ENCODE assay signal across 9 cellular contexts in the genomic region with DNA sequence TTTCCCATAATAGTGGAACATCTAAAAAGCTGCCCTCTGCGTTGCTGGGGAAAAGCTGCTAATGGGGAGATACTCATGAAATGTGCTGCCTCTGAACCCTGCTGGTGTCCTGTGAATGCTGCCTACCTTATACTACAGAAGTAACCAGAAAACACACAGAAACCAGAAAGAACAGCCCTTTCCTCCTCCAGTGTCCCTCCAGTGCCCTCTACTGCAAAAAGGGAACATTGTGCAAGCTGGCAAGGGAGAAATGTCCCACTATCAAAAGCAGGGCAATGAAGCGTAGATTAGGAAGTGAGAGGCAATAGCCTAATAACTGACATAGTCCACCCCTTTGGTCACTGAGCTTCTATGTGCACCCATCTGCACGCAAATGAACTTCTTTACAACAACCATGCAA.
A peak's percentile ranks its signal among the peaks of the same experiment; 100 is the strongest.
DNase-seq lines count a peak whose midpoint lies in the region; ATAC-seq, FAIRE-seq and TF ChIP-seq lines count a peak whose summit lies in the region.
"Had no signal": no experiment of that assay in that cellular context is flagged by ENCODE, and none has a peak within 500 bp of the region (broad histone marks: within the 10 kb centered on the region; RNA-seq: fewer than 3 reads in every experiment).

No MANE protein-coding gene starts in this region.

- H3K79me2 ChIP-seq in K562 (ENCODE audit: control insufficient read depth, insufficient read depth, low read length) = no peaks in the 10 kb centered on the region

- CTCF ChIA-PET in K562 (lab: Yijun Ruan, JAX; ENCODE audit: low intra/inter-chr PET ratio) = no interaction called here

- in situ Hi-C loops in Caki2 (cut with HindIII; ENCODE audit: low pct_unique_long_range_greater_than_20kb, low sequenced_read_pairs) = no loop called here
- in situ Hi-C loops in K562 (cut with MboI) = no loop called here

- WGBS in K562 (ENCODE audit: insufficient coverage, low coverage, missing lambda C conversion rate) = 0% methylated on average over 3 of the region's 3 CpGs
- WGBS in right lobe of liver (ENCODE audit: insufficient coverage, low coverage, low lambda C conversion rate, missing lambda C conversion rate) = 41% methylated on average over 2 of the region's 3 CpGs

- H3K4me1 ChIP-seq in K562 (replicated peaks in 1 of 2; ENCODE audit: control insufficient read depth in 2 of 2, insufficient read depth in 2 of 2, low read length in 2 of 2) (no peaks in the 10 kb centered on the region), right lobe of liver (no peaks in the 10 kb centered on the region)
- H3K4me1 ChIP-seq: SJSA1 had no signal

- H3K9me3 ChIP-seq in K562 (replicated peaks; ENCODE audit: control insufficient read depth, insufficient read depth, low read depth, low read length) = no peaks in the 10 kb centered on the region
- H3K9me3 ChIP-seq in right lobe of liver = no peaks in the 10 kb centered on the region
- no peaks in the 10 kb centered on the region for H3K9me3 ChIP-seq in MG63
- H3K9me3 ChIP-seq: SJSA1 had no signal

- H3K27me3 ChIP-seq in K562 (ENCODE audit: control insufficient read depth in 2 of 2, insufficient read depth in 2 of 2, low read length in 2 of 2) (no peaks in the 10 kb centered on the region), right lobe of liver (no peaks in the 10 kb centered on the region), MG63 (no peaks in the 10 kb centered on the region)
- H3K27me3 ChIP-seq: SJSA1 had no signal

- POLR2A ChIA-PET in K562 (lab: Yijun Ruan, JAX) = no interaction called here

- H3K36me3 ChIP-seq in K562 (ENCODE audit: control insufficient read depth, insufficient read depth, low read length) = no peaks in the 10 kb centered on the region
- no peaks in the 10 kb centered on the region for H3K36me3 ChIP-seq in right lobe of liver
- no peaks in the 10 kb centered on the region for H3K36me3 ChIP-seq in MG63
- H3K36me3 ChIP-seq: SJSA1 had no signal

- H3K9ac ChIP-seq in K562 (ENCODE audit: insufficient read depth in 1 of 2, low read depth in 2 of 2, low read length in 2 of 2) = no peak overlapping the region

- FAIRE-seq in K562 (lab: Jason Lieb, UNC) = no peak

- TF ChIP-seq EP300 in K562 (IDR thresholded peaks at IDR 0.05; ENCODE audit: low read length) = no peak

- ATAC-seq in K562 (no peak), right lobe of liver (peak; percentile 24 to 55 (median 40))

- H4K20me1 ChIP-seq in K562 (replicated peaks; ENCODE audit: control insufficient read depth, insufficient read depth, low read length) = no peaks in the 10 kb centered on the region

- no peak overlapping the region for H3K27ac ChIP-seq in K562 (ENCODE audit: extremely low read depth, low read depth, low read length)
- H3K27ac ChIP-seq in right lobe of liver = no peak overlapping the region
- H3K27ac ChIP-seq: SJSA1 had no signal

- H2AFZ ChIP-seq in K562 (ENCODE audit: low read depth, low read length) = no peak overlapping the region

- intact Hi-C loops in K562 (cut with micrococcal nuclease) (no loop called here), right lobe of liver (cut with DNase I) (no loop called here), cardiac septum (cut with DNase I) (no loop called here)

- no peak for TF ChIP-seq RAD21 in K562 (CRISPR knock-in tag; conservative IDR thresholded peaks at IDR 0.05 in 1 of 2, IDR thresholded peaks at IDR 0.05 in 1 of 2)

- no peak overlapping the region for H3K4me2 ChIP-seq in K562 (ENCODE audit: insufficient read depth, low read length)

- TF ChIP-seq POLR2A in K562 (conservative IDR thresholded peaks at IDR 0.05) = no peak
- TF ChIP-seq POLR2A in right lobe of liver (IDR thresholded peaks at IDR 0.05) = no peak

- TF ChIP-seq CTCF in K562 (IDR thresholded peaks at IDR 0.05 in 2 of 3, conservative IDR thresholded peaks at IDR 0.05 in 1 of 3; ENCODE audit: insufficient read depth in 2 of 3, low read depth in 1 of 3, low read length in 3 of 3) (0 out of 6 replicates have a peak, but pooled peaks of 2 of the 3 experiments have one; percentile 4 to 7), right lobe of liver (IDR thresholded peaks at IDR 0.05) (peak; percentile 11 to 44 (median 22))

- no peak overlapping the region for H3K4me3 ChIP-seq in K562
- no peak overlapping the region for H3K4me3 ChIP-seq in right lobe of liver
- no peak overlapping the region for H3K4me3 ChIP-seq in MG63
- H3K4me3 ChIP-seq: SJSA1 had no signal

- BruUV-seq in K562 (replicated peaks; lab: Mats Ljungman, UMichigan) = no TSS peak

- no peaks in the 10 kb centered on the region for H3K9me1 ChIP-seq in K562 (ENCODE audit: control insufficient read depth, insufficient read depth, low read length)

- peak; percentile 32 for DNase-seq in Caki2 (ENCODE audit: low read depth)
- DNase-seq in LHCN-M2 (ENCODE audit: low read depth) = peak; percentile 35
- no peak for DNase-seq in K562 (ENCODE audit: extremely low read depth in 1 of 4, low spot score in 3 of 4)
- DNase-seq in right lobe of liver = no peak
- no peak for DNase-seq in NAMALWA (ENCODE audit: low spot score)
- DNase-seq in cardiac septum (ENCODE audit: low spot score) = no peak
- no peak for DNase-seq in SKM-1 treated with dmso at 0.1 percent for 144 hours (lab: John Stamatoyannopoulos, UW; ENCODE audit: unreplicated experiment)
- DNase-seq in MG63 = no peak

TF ChIP-seq in K562, 482 proteins besides CTCF, POLR2A, EP300 and RAD21:
- TF ChIP-seq, protein P1, sequence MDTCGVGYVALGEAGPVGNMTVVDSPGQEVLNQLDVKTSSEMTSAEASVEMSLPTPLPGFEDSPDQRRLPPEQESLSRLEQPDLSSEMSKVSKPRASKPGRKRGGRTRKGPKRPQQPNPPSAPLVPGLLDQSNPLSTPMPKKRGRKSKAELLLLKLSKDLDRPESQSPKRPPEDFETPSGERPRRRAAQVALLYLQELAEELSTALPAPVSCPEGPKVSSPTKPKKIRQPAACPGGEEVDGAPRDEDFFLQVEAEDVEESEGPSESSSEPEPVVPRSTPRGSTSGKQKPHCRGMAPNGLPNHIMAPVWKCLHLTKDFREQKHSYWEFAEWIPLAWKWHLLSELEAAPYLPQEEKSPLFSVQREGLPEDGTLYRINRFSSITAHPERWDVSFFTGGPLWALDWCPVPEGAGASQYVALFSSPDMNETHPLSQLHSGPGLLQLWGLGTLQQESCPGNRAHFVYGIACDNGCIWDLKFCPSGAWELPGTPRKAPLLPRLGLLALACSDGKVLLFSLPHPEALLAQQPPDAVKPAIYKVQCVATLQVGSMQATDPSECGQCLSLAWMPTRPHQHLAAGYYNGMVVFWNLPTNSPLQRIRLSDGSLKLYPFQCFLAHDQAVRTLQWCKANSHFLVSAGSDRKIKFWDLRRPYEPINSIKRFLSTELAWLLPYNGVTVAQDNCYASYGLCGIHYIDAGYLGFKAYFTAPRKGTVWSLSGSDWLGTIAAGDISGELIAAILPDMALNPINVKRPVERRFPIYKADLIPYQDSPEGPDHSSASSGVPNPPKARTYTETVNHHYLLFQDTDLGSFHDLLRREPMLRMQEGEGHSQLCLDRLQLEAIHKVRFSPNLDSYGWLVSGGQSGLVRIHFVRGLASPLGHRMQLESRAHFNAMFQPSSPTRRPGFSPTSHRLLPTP (IDR thresholded peaks at IDR 0.05; ENCODE audit: borderline replicate concordance, extremely low read depth, insufficient read length) = no peak
- TF ChIP-seq, protein P2, sequence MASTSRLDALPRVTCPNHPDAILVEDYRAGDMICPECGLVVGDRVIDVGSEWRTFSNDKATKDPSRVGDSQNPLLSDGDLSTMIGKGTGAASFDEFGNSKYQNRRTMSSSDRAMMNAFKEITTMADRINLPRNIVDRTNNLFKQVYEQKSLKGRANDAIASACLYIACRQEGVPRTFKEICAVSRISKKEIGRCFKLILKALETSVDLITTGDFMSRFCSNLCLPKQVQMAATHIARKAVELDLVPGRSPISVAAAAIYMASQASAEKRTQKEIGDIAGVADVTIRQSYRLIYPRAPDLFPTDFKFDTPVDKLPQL (IDR thresholded peaks at IDR 0.05; ENCODE audit: extremely low read depth, insufficient read length) = no peak
- no peak for TF ChIP-seq MTA1 (IDR thresholded peaks at IDR 0.05; ENCODE audit: borderline replicate concordance)
- no peak for TF ChIP-seq GATAD2B (IDR thresholded peaks at IDR 0.05; ENCODE audit: borderline replicate concordance)
- TF ChIP-seq ZNF551 (CRISPR knock-in tag; IDR thresholded peaks at IDR 0.05) = no peak
- TF ChIP-seq MYNN (IDR thresholded peaks at IDR 0.05) = no peak
- TF ChIP-seq MYNN (CRISPR knock-in tag; IDR thresholded peaks at IDR 0.05) = no peak
- TF ChIP-seq ZNF384 (IDR thresholded peaks at IDR 0.05; ENCODE audit: low read depth, low read length) = no peak
- TF ChIP-seq ERF (CRISPR knock-in tag; IDR thresholded peaks at IDR 0.05) = no peak
- no peak for TF ChIP-seq ZNF133 (CRISPR knock-in tag; IDR thresholded peaks at IDR 0.05)
- TF ChIP-seq MAFF (IDR thresholded peaks at IDR 0.05; ENCODE audit: low read length) = no peak
- TF ChIP-seq, protein P3, sequence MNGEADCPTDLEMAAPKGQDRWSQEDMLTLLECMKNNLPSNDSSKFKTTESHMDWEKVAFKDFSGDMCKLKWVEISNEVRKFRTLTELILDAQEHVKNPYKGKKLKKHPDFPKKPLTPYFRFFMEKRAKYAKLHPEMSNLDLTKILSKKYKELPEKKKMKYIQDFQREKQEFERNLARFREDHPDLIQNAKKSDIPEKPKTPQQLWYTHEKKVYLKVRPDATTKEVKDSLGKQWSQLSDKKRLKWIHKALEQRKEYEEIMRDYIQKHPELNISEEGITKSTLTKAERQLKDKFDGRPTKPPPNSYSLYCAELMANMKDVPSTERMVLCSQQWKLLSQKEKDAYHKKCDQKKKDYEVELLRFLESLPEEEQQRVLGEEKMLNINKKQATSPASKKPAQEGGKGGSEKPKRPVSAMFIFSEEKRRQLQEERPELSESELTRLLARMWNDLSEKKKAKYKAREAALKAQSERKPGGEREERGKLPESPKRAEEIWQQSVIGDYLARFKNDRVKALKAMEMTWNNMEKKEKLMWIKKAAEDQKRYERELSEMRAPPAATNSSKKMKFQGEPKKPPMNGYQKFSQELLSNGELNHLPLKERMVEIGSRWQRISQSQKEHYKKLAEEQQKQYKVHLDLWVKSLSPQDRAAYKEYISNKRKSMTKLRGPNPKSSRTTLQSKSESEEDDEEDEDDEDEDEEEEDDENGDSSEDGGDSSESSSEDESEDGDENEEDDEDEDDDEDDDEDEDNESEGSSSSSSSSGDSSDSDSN (IDR thresholded peaks at IDR 0.05; ENCODE audit: borderline replicate concordance in 1 of 2, low read depth in 2 of 2, low read length in 2 of 2) = no peak
- TF ChIP-seq JUN (IDR thresholded peaks at IDR 0.05; ENCODE audit: borderline replicate concordance, low read depth, low read length) = no peak
- TF ChIP-seq JUN (CRISPR knock-in tag; IDR thresholded peaks at IDR 0.05; ENCODE audit: borderline replicate concordance) = no peak
- TF ChIP-seq FOXP1 (CRISPR knock-in tag; IDR thresholded peaks at IDR 0.05) = no peak
- TF ChIP-seq U2AF1 (optimal IDR thresholded peaks at IDR 0.05; ENCODE audit: low read depth, low read length) = no peak
- no peak for TF ChIP-seq ETV1 (tag; conservative IDR thresholded peaks at IDR 0.05; ENCODE audit: low read depth)

Comparison
In these comparisons a context has a peak if more than half of its experiments do, and no peak if none do; other contexts are left out.
1. DNase-seq: peak in Caki2 (single experiment) and LHCN-M2 (single experiment); none in K562 (0 of 4), right lobe of liver (0 of 3), NAMALWA (single experiment), cardiac septum (single experiment), SKM-1 treated with dmso at 0.1 percent for 144 hours (single experiment) and MG63 (single experiment).